In the genomic region with DNA sequence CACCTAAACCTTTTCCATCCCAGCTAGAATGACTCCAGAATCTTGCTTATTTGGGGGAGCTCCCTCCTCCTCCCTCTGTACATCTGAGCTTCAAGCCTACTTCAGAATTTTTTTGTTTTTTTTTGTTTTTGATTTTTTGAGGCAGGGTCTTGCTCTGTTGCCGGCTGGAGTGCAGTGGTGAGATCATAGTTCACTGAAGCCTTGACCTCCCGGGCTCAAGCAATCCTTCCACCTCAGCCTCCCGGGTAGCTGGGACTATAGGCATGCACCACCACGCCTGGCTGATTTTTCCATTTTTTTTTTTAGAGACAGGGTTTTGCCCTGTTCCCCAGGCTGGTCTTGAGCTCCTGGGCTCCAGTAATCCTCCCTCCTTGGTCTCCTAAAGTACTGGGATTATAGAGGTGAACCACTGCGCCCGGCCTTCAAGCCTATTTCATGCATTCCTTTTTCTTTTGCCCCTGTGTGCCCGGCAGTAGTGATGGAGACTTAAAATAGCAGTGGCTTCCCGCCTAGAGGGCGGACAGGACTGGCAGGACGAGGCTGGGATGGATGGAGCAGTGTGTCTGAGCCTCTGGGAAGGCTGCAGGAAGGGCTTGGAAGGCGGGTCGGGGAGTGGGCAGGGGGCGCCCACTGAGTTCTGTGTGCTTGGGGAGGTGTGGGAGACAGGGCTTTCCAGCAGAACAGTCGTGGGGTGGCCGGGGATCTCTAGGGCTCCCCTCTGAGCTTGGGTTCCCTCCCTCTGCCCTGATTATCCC, we compare ENCODE assay signal across 28 cellular contexts. TPM values are rescaled to one million over a fixed set of nuclear protein-coding genes. Genes with fewer than 3 reads are reported as not detected.
A peak's percentile ranks its signal among the peaks of the same experiment; 100 is the strongest.
DNase-seq lines count a peak whose midpoint lies in the region; ATAC-seq and TF ChIP-seq lines count a peak whose summit lies in the region.
"Had no signal": no experiment of that assay in that cellular context is flagged by ENCODE, and none has a peak within 500 bp of the region (broad histone marks: within the 10 kb centered on the region; RNA-seq: fewer than 3 reads in every experiment).

No MANE protein-coding gene starts in this region.

- peaks cover 61% of the 10 kb centered on the region for H3K36me3 ChIP-seq in BLaER1
- peaks cover 84% of the 10 kb centered on the region for H3K36me3 ChIP-seq in OCI-LY7 (ENCODE audit: insufficient read depth, low read length)
- H3K36me3 ChIP-seq in hepatocyte (replicated peaks; ENCODE audit: insufficient read depth, low read depth), result no peaks in the 10 kb centered on the region
- peaks cover 2 to 36% of the 10 kb centered on the region in 2 donors for H3K36me3 ChIP-seq in neuronal stem cell (replicated peaks in 1 of 2; ENCODE audit: control insufficient read depth in 2 of 2, insufficient read depth in 2 of 2, low read length in 2 of 2)
- no peaks in the 10 kb centered on the region for H3K36me3 ChIP-seq in ovary
- H3K36me3 ChIP-seq in MM.1S (replicated peaks; ENCODE audit: insufficient read depth, low read length), result no peaks in the 10 kb centered on the region
- H3K36me3 ChIP-seq: adrenal gland, prostate gland had no signal

- TF ChIP-seq POLR2A in ovary (IDR thresholded peaks at IDR 0.05), result no peak

- H2BK120ac ChIP-seq in neuronal stem cell (ENCODE audit: low read depth, low read length), result no peak overlapping the region

- H2AFZ ChIP-seq in OCI-LY7 (ENCODE audit: low read length), result no peak overlapping the region
- H2AFZ ChIP-seq in hepatocyte, result no peak overlapping the region
- H2AFZ ChIP-seq in neuronal stem cell (ENCODE audit: low read length), result no peak overlapping the region
- no peak overlapping the region for H2AFZ ChIP-seq in MM.1S (ENCODE audit: low read length)
- H2AFZ ChIP-seq: PC-9 had no signal

- DNase-seq in OCI-LY7 (ENCODE audit: low spot score) (no peak), hepatocyte (ENCODE audit: low spot score) (no peak), neuronal stem cell (ENCODE audit: low spot score) (no peak), GM13977 (ENCODE audit: low spot score) (no peak), ovary (no peak), MM.1S (no peak)
- DNase-seq: activated CD8-positive, alpha-beta T cell treated with anti-CD3 and anti-CD28 coated beads, Interleukin-2, amount 10 ng/mL, durations not matched to agents 7 days and 5 days; activated naive CD4-positive, alpha-beta T cell treated with anti-CD3 and anti-CD28 coated beads, Interleukin-2, amount 10 ng/mL, durations not matched to agents 7 days and 5 days; Calu3; CD4-positive, CD25-positive, alpha-beta regulatory T cell; cerebellar nuclear complex; DMS79 treated with DMSO at 0.1 percent for 48 hours; dorsolateral prefrontal cortex; GF-D8; NCI-H1048; NCI-H1694 treated with DMSO at 0.1 percent for 48 hours; NCI-H2171 treated with DMSO at 0.1 percent for 48 hours; NK-92 treated with Interleukin-12 subunit alpha and Interleukin-12 subunit beta, amount 100 ng/mL, for 24 hours; PC-9; SHP77; stimulated activated CD4-positive, alpha-beta T cell treated with anti-CD3 and anti-CD28 coated beads, Interleukin-4, amount 100 ng/mL, for 24 hours; upper lobe of left lung had no signal

- H3K23ac ChIP-seq in neuronal stem cell (ENCODE audit: low read depth, low read length, poor library complexity), result no peak overlapping the region

- H4K20me1 ChIP-seq in BLaER1, result peaks cover 100% of the 10 kb centered on the region
- peaks cover 56% of the 10 kb centered on the region for H4K20me1 ChIP-seq in OCI-LY7 (ENCODE audit: insufficient read depth, low read length)
- H4K20me1 ChIP-seq in hepatocyte (ENCODE audit: insufficient read depth, poor library complexity, severe bottlenecking), result peaks cover 90% of the 10 kb centered on the region
- H4K20me1 ChIP-seq in MM.1S (ENCODE audit: insufficient read depth, low read length), result peaks cover 13% of the 10 kb centered on the region

- intact Hi-C loops in OCI-LY7 (cut with micrococcal nuclease; ENCODE audit: unreplicated experiment) (no loop called here), ovary (cut with DNase I) (loop anchor here in 1 of 4 donors (5.0 kb wide), 1 partner anchor 221 kb away; no protein-coding TSS in a partner anchor)

- H2AK5ac ChIP-seq in neuronal stem cell (ENCODE audit: low read depth, low read length), result no peak overlapping the region

- H2BK15ac ChIP-seq in neuronal stem cell (ENCODE audit: low read length), result no peak overlapping the region

- H3K4me1 ChIP-seq in BLaER1 (peaks cover 63% of the 10 kb centered on the region), OCI-LY7 (ENCODE audit: insufficient read depth, low read length, poor library complexity, severe bottlenecking) (peaks cover 66% of the 10 kb centered on the region), hepatocyte (ENCODE audit: insufficient read depth) (peaks cover 21% of the 10 kb centered on the region), neuronal stem cell (ENCODE audit: control insufficient read depth in 2 of 2, insufficient read depth in 1 of 2, low read depth in 1 of 2, low read length in 2 of 2) (peaks cover 4 to 9% of the 10 kb centered on the region in 2 donors), ovary (ENCODE audit: insufficient read depth) (peaks cover 3% of the 10 kb centered on the region), MM.1S (ENCODE audit: low read length) (no peaks in the 10 kb centered on the region)

- no peak overlapping the region for H2BK12ac ChIP-seq in neuronal stem cell (ENCODE audit: low read length)

- 77% methylated on average over 15 of the region's 15 CpGs for WGBS in hepatocyte (ENCODE audit: low lambda C conversion rate, missing lambda C conversion rate)
- no CpG with 5 or more reads among the region's 15 CpGs for WGBS in neuronal stem cell (ENCODE audit: extremely low coverage in 2 of 2, insufficient read length in 2 of 2, insufficient replicate concordance in 1 of 2), 2 donors
- 77 to 85% (median 79%) methylated on average over 15 of the region's 15 CpGs for WGBS in ovary, 3 donors

- no peak for ATAC-seq in HG03097 (IDR thresholded peaks at IDR 0.05; ENCODE audit: low FRiP score, unreplicated experiment)
- ATAC-seq: activated CD8-positive, alpha-beta T cell treated with anti-CD3 and anti-CD28 coated beads, Interleukin-2, amount 10 ng/mL, durations not matched to agents 7 days and 5 days; sciatic nerve had no signal

- no peak overlapping the region for H3K4ac ChIP-seq in neuronal stem cell (ENCODE audit: low read length)

- TF ChIP-seq EP300 in ovary (IDR thresholded peaks at IDR 0.05), result no peak

- H3K4me3 ChIP-seq in BLaER1 (no peak overlapping the region), OCI-LY7 (ENCODE audit: low read depth, low read length, poor library complexity, severe bottlenecking) (peak overlapping the region; percentile 78), hepatocyte (no peak overlapping the region), neuronal stem cell (ENCODE audit: low read length in 2 of 2) (no peak overlapping the region), ovary (no peak overlapping the region), MM.1S (ENCODE audit: low read length) (no peak overlapping the region)
- H3K4me3 ChIP-seq: adrenal gland, PC-9, prostate gland, upper lobe of left lung had no signal

- H3K79me2 ChIP-seq in OCI-LY7 (ENCODE audit: insufficient read depth, low read depth, low read length) (peaks cover 100% of the 10 kb centered on the region), hepatocyte (peaks cover 100% of the 10 kb centered on the region), MM.1S (ENCODE audit: low read length) (peaks cover 96% of the 10 kb centered on the region)

- peak overlapping the region; percentile 33; the same call in 1 of the 2 replicates for H3K9ac ChIP-seq in BLaER1
- no peak overlapping the region for H3K9ac ChIP-seq in neuronal stem cell (ENCODE audit: low read depth, low read length, poor library complexity)
- no peak overlapping the region for H3K9ac ChIP-seq in MM.1S (ENCODE audit: low read length)

- no peak overlapping the region for H4K8ac ChIP-seq in neuronal stem cell (ENCODE audit: low read depth, low read length)

- POLR2A ChIA-PET in OCI-LY7 (lab: Charles Lee), result interaction anchor here (0.5 to 1.3 kb wide), 8 partner anchors 19 to 209 kb away, joined by 3 to 9 read pairs (median 4); no protein-coding TSS in a partner anchor

- H3K4me2 ChIP-seq in BLaER1 (peak overlapping the region; percentile 51), OCI-LY7 (ENCODE audit: low read length) (peak overlapping the region; percentile 86), hepatocyte (peak overlapping the region; percentile 8), neuronal stem cell (ENCODE audit: insufficient read depth, low read length, poor library complexity, severe bottlenecking) (no peak overlapping the region), MM.1S (ENCODE audit: low read depth, low read length) (no peak overlapping the region)
- H3K4me2 ChIP-seq: PC-9 had no signal

- H3K9me2 ChIP-seq in OCI-LY7 (ENCODE audit: insufficient read depth, low read length) (no peaks in the 10 kb centered on the region), hepatocyte (replicated peaks; ENCODE audit: insufficient read depth) (no peaks in the 10 kb centered on the region), MM.1S (replicated peaks; ENCODE audit: insufficient read depth, low read length) (no peaks in the 10 kb centered on the region)

- TF ChIP-seq CTCF in OCI-LY7 (conservative IDR thresholded peaks at IDR 0.05; ENCODE audit: low read length) (no peak), hepatocyte (IDR thresholded peaks at IDR 0.05; ENCODE audit: poor library complexity) (no peak), GM13977 (IDR thresholded peaks at IDR 0.05; ENCODE audit: extremely low read depth, insufficient read depth, missing control alignments) (no peak), ovary (IDR thresholded peaks at IDR 0.05) (no peak), MM.1S (IDR thresholded peaks at IDR 0.05; ENCODE audit: low read length) (no peak)

- H3F3A ChIP-seq in MM.1S (ENCODE audit: insufficient read depth, low read length), result no peaks in the 10 kb centered on the region

- H3K14ac ChIP-seq in neuronal stem cell (ENCODE audit: low read length), result no peak overlapping the region

- peaks cover 10% of the 10 kb centered on the region for H3K79me1 ChIP-seq in neuronal stem cell (ENCODE audit: low read depth, low read length)

- CTCF ChIA-PET in OCI-LY7 (lab: Charles Lee; ENCODE audit: unreplicated experiment), result interaction anchor here (0.6 kb wide), 1 partner anchor 202 kb away, joined by 3 read pairs; no protein-coding TSS in a partner anchor

- no peaks in the 10 kb centered on the region for H3K27me3 ChIP-seq in BLaER1
- no peaks in the 10 kb centered on the region for H3K27me3 ChIP-seq in hepatocyte
- no peaks in the 10 kb centered on the region for H3K27me3 ChIP-seq in neuronal stem cell (ENCODE audit: control insufficient read depth in 3 of 3, insufficient read depth in 3 of 3, low read depth in 1 of 3, low read length in 3 of 3)
- H3K27me3 ChIP-seq in ovary, result no peaks in the 10 kb centered on the region
- no peaks in the 10 kb centered on the region for H3K27me3 ChIP-seq in MM.1S (replicated peaks; ENCODE audit: insufficient read depth, low read length)
- H3K27me3 ChIP-seq: adrenal gland, dorsolateral prefrontal cortex, neutrophil, upper lobe of left lung had no signal

- H2BK5ac ChIP-seq in neuronal stem cell (ENCODE audit: low read length), result no peak overlapping the region

- no peak overlapping the region for H4K91ac ChIP-seq in neuronal stem cell (ENCODE audit: low read depth, low read length, poor library complexity)

- peak overlapping the region; percentile 8 for H3K18ac ChIP-seq in neuronal stem cell (ENCODE audit: low read length)

- H3K27ac ChIP-seq in BLaER1 (peak overlapping the region; percentile 51), OCI-LY7 (ENCODE audit: low read depth, low read length, poor library complexity, severe bottlenecking) (peak overlapping the region; percentile 28), hepatocyte (no peak overlapping the region), neuronal stem cell (replicated peaks; ENCODE audit: low read length) (no peak overlapping the region), ovary (no peak overlapping the region), MM.1S (ENCODE audit: low read length) (no peak overlapping the region)
- H3K27ac ChIP-seq: adrenal gland, neutrophil, PC-9, prostate gland, upper lobe of left lung had no signal

- BruUV-seq in OCI-LY7 (replicated peaks; lab: Mats Ljungman, UMichigan), result no TSS peak

- in situ Hi-C loops in GM13977 (cut with MboI; ENCODE audit: low pct_unique_long_range_greater_than_20kb, low sequenced_read_pairs, unreplicated experiment), result no loop called here

- H3K9me3 ChIP-seq in BLaER1 (no peaks in the 10 kb centered on the region), OCI-LY7 (ENCODE audit: low read length) (no peaks in the 10 kb centered on the region), hepatocyte (ENCODE audit: low read depth) (no peaks in the 10 kb centered on the region), neuronal stem cell (replicated peaks in 1 of 2; ENCODE audit: control insufficient read depth in 2 of 2, insufficient read depth in 1 of 2, low read depth in 1 of 2, low read length in 2 of 2) (peaks cover 0 to 5% of the 10 kb centered on the region in 2 donors), ovary (no peaks in the 10 kb centered on the region), MM.1S (replicated peaks; ENCODE audit: insufficient read depth, low read length) (no peaks in the 10 kb centered on the region)
- H3K9me3 ChIP-seq: adrenal gland, neutrophil, prostate gland, upper lobe of left lung had no signal

RNA-seq across cellular contexts. Expression of a gene that starts 8.8 kb away (rescaled TPM):
- 131 and 143 TPM in 2 replicates for total RNA-seq in OCI-LY7 (2014; rRNA removed; shearing (Covaris generic))
- total RNA-seq in OCI-LY7 (2022), result 199 and 247 TPM in 2 replicates
- 60.1 and 64.3 TPM in 2 replicates for total RNA-seq in hepatocyte
- 76.8 and 92.5 TPM in 2 replicates for polyA plus RNA-seq in hepatocyte
- 47.3 TPM for polyA plus RNA-seq in neuronal stem cell (2013, experiment 1 of 2)
- 46.1 TPM for polyA plus RNA-seq in neuronal stem cell (2013, experiment 2 of 2)
- 100 to 1,000 TPM in 5 of 7 donors, 10 to 100 TPM in 2; 57.8 to 151 (median 126) TPM for total RNA-seq in ovary
- 100 to 1,000 TPM in 1 of 2 donors, 10 to 100 TPM in 1; 42.2 to 139 TPM for polyA plus RNA-seq in ovary

Comparison
In these comparisons a context has a peak if more than half of its experiments do, and no peak if none do; other contexts are left out.
1. H3K27ac ChIP-seq: peak in BLaER1 (single experiment) and OCI-LY7 (single experiment); none in hepatocyte (single experiment), neuronal stem cell (single experiment), ovary (0 of 2) and MM.1S (single experiment).
2. H3K4me2 ChIP-seq: peak in BLaER1 (single experiment), OCI-LY7 (single experiment) and hepatocyte (single experiment); none in neuronal stem cell (single experiment) and MM.1S (single experiment).